In genomic region chr18:36688020-36688965, GRCh38 we compare ENCODE assay signal across 8 cellular contexts.
DNase-seq lines count a peak whose midpoint lies in the region; ATAC-seq and TF ChIP-seq lines count a peak whose summit lies in the region.

No MANE protein-coding gene starts in this region.

- TF ChIP-seq CTCF in fibroblast of the aortic adventitia (IDR thresholded peaks at IDR 0.05; ENCODE audit: insufficient read depth, low read length) (peak; percentile 98), omental fat pad (IDR thresholded peaks at IDR 0.05) (peak in 1 of 3 donors; percentile 57)

- H3K9me3 Mint-ChIP-seq in activated T-cell treated with anti-CD3 and anti-CD28 coated beads, Interleukin-2, amount 50 U/mL, for 24 hours: peaks cover 11% of the 10 kb centered on the region

- ATAC-seq in HG03095 (IDR thresholded peaks at IDR 0.05; ENCODE audit: unreplicated experiment) (peak; percentile 68), omental fat pad (ENCODE audit: low FRiP score) (peak; percentile 57), GM19328 (IDR thresholded peaks at IDR 0.05; ENCODE audit: unreplicated experiment) (no peak)

- no peak overlapping the region for H3K4me3 Mint-ChIP-seq in activated T-cell treated with anti-CD3 and anti-CD28 coated beads, Interleukin-2, amount 50 U/mL, for 24 hours

- H3K4me3 ChIP-seq in fibroblast of the aortic adventitia (ENCODE audit: low read depth, low read length): no peak overlapping the region

- peaks cover 30% of the 10 kb centered on the region for H3K27me3 Mint-ChIP-seq in activated T-cell treated with anti-CD3 and anti-CD28 coated beads, Interleukin-2, amount 50 U/mL, for 24 hours

- no peak overlapping the region for H3K27ac Mint-ChIP-seq in activated T-cell treated with anti-CD3 and anti-CD28 coated beads, Interleukin-2, amount 50 U/mL, for 24 hours

- DNase-seq in A172 (ENCODE audit: low spot score) (peak; percentile 66), GM04504 (ENCODE audit: low read depth) (peak; percentile 51), NCI-H460 (ENCODE audit: extremely low read depth, low read depth) (peak; percentile 56), fibroblast of the aortic adventitia (ENCODE audit: low read depth) (peak; percentile 78), omental fat pad (ENCODE audit: low spot score) (peak; percentile 60)
- peak; percentile 45 for DNase-seq in activated T-cell treated with anti-CD3 and anti-CD28 coated beads, Interleukin-2, amount 50 U/mL, for 24 hours

- no peaks in the 10 kb centered on the region for H3K4me1 Mint-ChIP-seq in activated T-cell treated with anti-CD3 and anti-CD28 coated beads, Interleukin-2, amount 50 U/mL, for 24 hours (ENCODE audit: low read depth)

- no peaks in the 10 kb centered on the region for H3K36me3 Mint-ChIP-seq in activated T-cell treated with anti-CD3 and anti-CD28 coated beads, Interleukin-2, amount 50 U/mL, for 24 hours (ENCODE audit: low read depth)
